In the genomic region with DNA sequence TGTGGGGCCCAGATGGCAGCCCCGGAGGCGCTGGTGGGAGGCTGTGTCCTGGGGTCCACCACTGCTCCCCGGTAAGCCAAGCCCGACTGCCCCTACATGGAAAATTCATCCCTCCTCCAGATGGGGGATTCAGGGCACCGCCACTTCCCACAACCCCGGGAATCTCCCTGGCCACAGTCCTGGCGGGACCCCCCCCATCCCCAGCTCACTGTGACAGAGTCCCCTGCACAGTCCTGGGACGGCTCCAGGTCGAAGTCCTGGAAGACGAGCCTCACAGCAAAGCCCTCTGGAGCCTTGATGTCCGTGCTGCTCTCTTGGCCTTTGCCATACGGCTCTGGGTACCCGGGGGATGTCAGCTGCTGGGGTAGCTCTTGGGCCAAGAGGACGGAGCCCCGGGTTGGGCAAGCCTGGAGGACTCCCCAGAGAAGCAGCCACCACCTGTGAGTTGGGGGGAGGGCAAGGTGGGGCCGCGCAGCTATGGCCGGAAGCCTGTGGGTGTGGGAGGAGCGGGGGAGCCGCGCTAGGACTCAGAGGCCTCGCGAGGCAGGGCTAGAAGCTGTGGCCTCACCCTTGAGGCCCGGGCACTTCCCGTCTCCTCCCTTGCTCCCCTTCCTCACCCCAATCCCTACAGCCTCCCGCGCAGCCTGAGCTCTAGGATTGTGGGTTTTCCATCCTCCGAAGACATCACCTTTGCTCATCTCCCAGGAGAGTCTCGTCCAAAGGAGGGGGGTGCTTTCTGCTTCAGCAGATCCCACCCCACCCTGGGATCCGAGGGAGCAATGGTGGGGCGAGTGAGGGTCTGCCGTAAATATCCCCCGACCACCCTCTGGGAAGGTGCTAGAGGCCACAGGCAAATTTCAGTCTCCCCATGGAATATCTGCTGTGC, we compare ENCODE assay signal across 8 cellular contexts. TPM values are rescaled to one million over a fixed set of nuclear protein-coding genes. Genes with fewer than 3 reads are reported as not detected.
DNase-seq lines count a peak whose midpoint lies in the region; ATAC-seq and TF ChIP-seq lines count a peak whose summit lies in the region.

No MANE protein-coding gene starts in this region.

- peak overlapping the region; percentile 94 for H3K18ac ChIP-seq in neuronal stem cell (ENCODE audit: low read length)

- H3K79me1 ChIP-seq in neuronal stem cell (ENCODE audit: low read depth, low read length) = peaks cover 2% of the 10 kb centered on the region

- TF ChIP-seq CTCF in fibroblast of the aortic adventitia (IDR thresholded peaks at IDR 0.05; ENCODE audit: insufficient read depth, low read length) (no peak), thoracic aorta (IDR thresholded peaks at IDR 0.05) (no peak)

- H3K4me2 ChIP-seq in BLaER1 (peak overlapping the region; percentile 85), neuronal stem cell (ENCODE audit: insufficient read depth, low read length, poor library complexity, severe bottlenecking) (peak overlapping the region; percentile 85)

- no peak overlapping the region for H3K4ac ChIP-seq in neuronal stem cell (ENCODE audit: low read length)

- H3K9ac ChIP-seq in BLaER1 (peak overlapping the region; percentile 80), neuronal stem cell (ENCODE audit: low read depth, low read length, poor library complexity) (peak overlapping the region; percentile 92)

- DNase-seq in OCI-M1 (lab: John Stamatoyannopoulos, UW) = peak; percentile 85
- DNase-seq in activated T-helper 1 cell treated with Interleukin-2 at 50 U/mL for 16 hours (ENCODE audit: low read depth) = peak; percentile 67
- DNase-seq in fibroblast of the aortic adventitia (ENCODE audit: low read depth) = peak; percentile 68
- DNase-seq in neuronal stem cell (ENCODE audit: low spot score) = peak; percentile 41
- DNase-seq in thoracic aorta (ENCODE audit: low spot score) = peak; percentile 35

- H3K27ac ChIP-seq in BLaER1 = peak overlapping the region; percentile 79
- peak overlapping the region; percentile 41 for H3K27ac ChIP-seq in neuronal stem cell (replicated peaks; ENCODE audit: low read length)
- H3K27ac ChIP-seq in thoracic aorta = peak overlapping the region; percentile 93 to 99

- ATAC-seq in GM19025 (IDR thresholded peaks at IDR 0.05; ENCODE audit: low read depth, unreplicated experiment) (peak; percentile 89), HG03196 (IDR thresholded peaks at IDR 0.05; ENCODE audit: unreplicated experiment) (peak; percentile 85), thoracic aorta (ENCODE audit: insufficient number of reproducible peaks, low FRiP score, low read depth) (peak; percentile 56)

- H3K9me3 ChIP-seq in BLaER1 (peaks cover 24% of the 10 kb centered on the region), neuronal stem cell (replicated peaks in 1 of 2; ENCODE audit: control insufficient read depth in 2 of 2, insufficient read depth in 1 of 2, low read depth in 1 of 2, low read length in 2 of 2) (peaks cover 2 to 16% of the 10 kb centered on the region in 2 donors), thoracic aorta (no peaks in the 10 kb centered on the region)

- H3K23ac ChIP-seq in neuronal stem cell (ENCODE audit: low read depth, low read length, poor library complexity) = peak overlapping the region; percentile 12

- H4K8ac ChIP-seq in neuronal stem cell (ENCODE audit: low read depth, low read length) = peak overlapping the region; percentile 56

- H2AK5ac ChIP-seq in neuronal stem cell (ENCODE audit: low read depth, low read length) = peak overlapping the region; percentile 91

- peak overlapping the region; percentile 91 for H2BK5ac ChIP-seq in neuronal stem cell (ENCODE audit: low read length)

- H3K4me3 ChIP-seq in BLaER1 (peak overlapping the region; percentile 68), fibroblast of the aortic adventitia (ENCODE audit: low read depth, low read length) (peak overlapping the region; percentile 85), neuronal stem cell (ENCODE audit: low read length in 2 of 2) (peak overlapping the region; percentile 64 to 76), thoracic aorta (peak overlapping the region; percentile 78)

- H2AFZ ChIP-seq in neuronal stem cell (ENCODE audit: low read length) = peak overlapping the region; percentile 90

- no peak overlapping the region for H3K14ac ChIP-seq in neuronal stem cell (ENCODE audit: low read length)

- H2BK15ac ChIP-seq in neuronal stem cell (ENCODE audit: low read length) = peak overlapping the region; percentile 96

- no CpG with 5 or more reads among the region's 33 CpGs for WGBS in neuronal stem cell (ENCODE audit: extremely low coverage in 2 of 2, insufficient read length in 2 of 2, insufficient replicate concordance in 1 of 2), 2 donors

- peaks cover 15% of the 10 kb centered on the region for H3K4me1 ChIP-seq in BLaER1
- H3K4me1 ChIP-seq in neuronal stem cell (ENCODE audit: control insufficient read depth in 2 of 2, insufficient read depth in 1 of 2, low read depth in 1 of 2, low read length in 2 of 2) = peaks cover 2 to 8% of the 10 kb centered on the region in 2 donors
- H3K4me1 ChIP-seq in thoracic aorta (ENCODE audit: control insufficient read depth in 1 of 2, low read depth in 2 of 2) = peaks cover 10 to 24% of the 10 kb centered on the region in 2 donors

- no peaks in the 10 kb centered on the region for H4K20me1 ChIP-seq in BLaER1

- peak overlapping the region; percentile 67 for H2BK12ac ChIP-seq in neuronal stem cell (ENCODE audit: low read length)

- no peak overlapping the region for H4K91ac ChIP-seq in neuronal stem cell (ENCODE audit: low read depth, low read length, poor library complexity)

- peak overlapping the region; percentile 97 for H2BK120ac ChIP-seq in neuronal stem cell (ENCODE audit: low read depth, low read length)

- H3K27me3 ChIP-seq in BLaER1 = no peaks in the 10 kb centered on the region
- no peaks in the 10 kb centered on the region for H3K27me3 ChIP-seq in neuronal stem cell (ENCODE audit: control insufficient read depth in 3 of 3, insufficient read depth in 3 of 3, low read depth in 1 of 3, low read length in 3 of 3)
- H3K27me3 ChIP-seq in thoracic aorta (replicated peaks; ENCODE audit: insufficient read depth) = no peaks in the 10 kb centered on the region

- H3K36me3 ChIP-seq in BLaER1 (peaks cover 15% of the 10 kb centered on the region), neuronal stem cell (replicated peaks in 1 of 2; ENCODE audit: control insufficient read depth in 2 of 2, insufficient read depth in 2 of 2, low read length in 2 of 2) (peaks cover 3 to 20% of the 10 kb centered on the region in 2 donors), thoracic aorta (peaks cover 2% of the 10 kb centered on the region)

RNA-seq across cellular contexts. Expression of a gene that starts 0.7 kb away (rescaled TPM):
- total RNA-seq in fibroblast of the aortic adventitia (ENCODE audit: low replicate concordance) (39.2 and 50.6 TPM in 2 replicates), thoracic aorta (100 to 1,000 TPM; 126 to 134 TPM)
- 22.9 TPM for polyA plus RNA-seq in neuronal stem cell (2013, experiment 1 of 2)
- polyA plus RNA-seq in neuronal stem cell (2013, experiment 2 of 2) = 21.6 TPM

RNA-seq across cellular contexts. Expression of a gene that starts 16.0 kb away (rescaled TPM):
- total RNA-seq in fibroblast of the aortic adventitia (ENCODE audit: low replicate concordance) = 237 and 528 TPM in 2 replicates
- 7.2 TPM for polyA plus RNA-seq in neuronal stem cell (2013, experiment 1 of 2)
- polyA plus RNA-seq in neuronal stem cell (2013, experiment 2 of 2) = 7.5 TPM
- total RNA-seq in thoracic aorta = 100 to 1,000 TPM; 811 to 997 TPM

RNA-seq across cellular contexts. Expression of a gene that starts 20.4 kb away (rescaled TPM):
- total RNA-seq in fibroblast of the aortic adventitia (ENCODE audit: low replicate concordance) (not detected in 2 replicates), thoracic aorta (under 1 TPM in 1 of 2 donors, not detected in 1; 0.71 TPM)
- 0.46 TPM for polyA plus RNA-seq in neuronal stem cell (2013, experiment 1 of 2)
- 0.64 TPM for polyA plus RNA-seq in neuronal stem cell (2013, experiment 2 of 2)

RNA-seq across cellular contexts. Expression of a gene that starts 21.9 kb away (rescaled TPM):
- total RNA-seq in fibroblast of the aortic adventitia (ENCODE audit: low replicate concordance) (10.9 and 13.6 TPM in 2 replicates), thoracic aorta (10 to 100 TPM; 27.2 to 28.9 TPM)
- polyA plus RNA-seq in neuronal stem cell (2013, experiment 1 of 2) = 26.6 TPM
- polyA plus RNA-seq in neuronal stem cell (2013, experiment 2 of 2) = 26.6 TPM

RNA-seq across cellular contexts. Expression of a gene that starts 47.8 kb away (rescaled TPM):
- total RNA-seq in fibroblast of the aortic adventitia (ENCODE audit: low replicate concordance) (516 and 790 TPM in 2 replicates), thoracic aorta (100 to 1,000 TPM; 456 to 715 TPM)
- polyA plus RNA-seq in neuronal stem cell (2013, experiment 1 of 2) = 1.7 TPM
- polyA plus RNA-seq in neuronal stem cell (2013, experiment 2 of 2) = 2.0 TPM

Comparison
In these comparisons a context has a peak if more than half of its experiments do, and no peak if none do; other contexts are left out.
1. Peak in every context shown above with its lines: DNase-seq, ATAC-seq, H3K4me3 ChIP-seq and H3K27ac ChIP-seq.
2. H3K27ac ChIP-seq: peak in every context shown above with its lines; median percentile 96 in thoracic aorta; 79 in BLaER1; 41 in neuronal stem cell.
3. DNase-seq: peak in every context shown above with its lines; median percentile 85 in OCI-M1; 68 in fibroblast of the aortic adventitia; 67 in activated T-helper 1 cell treated with Interleukin-2 at 50 U/mL for 16 hours; 41 in neuronal stem cell; 35 in thoracic aorta.